Comparison of ENCODE assay signal across 28 cellular contexts in the genomic region with DNA sequence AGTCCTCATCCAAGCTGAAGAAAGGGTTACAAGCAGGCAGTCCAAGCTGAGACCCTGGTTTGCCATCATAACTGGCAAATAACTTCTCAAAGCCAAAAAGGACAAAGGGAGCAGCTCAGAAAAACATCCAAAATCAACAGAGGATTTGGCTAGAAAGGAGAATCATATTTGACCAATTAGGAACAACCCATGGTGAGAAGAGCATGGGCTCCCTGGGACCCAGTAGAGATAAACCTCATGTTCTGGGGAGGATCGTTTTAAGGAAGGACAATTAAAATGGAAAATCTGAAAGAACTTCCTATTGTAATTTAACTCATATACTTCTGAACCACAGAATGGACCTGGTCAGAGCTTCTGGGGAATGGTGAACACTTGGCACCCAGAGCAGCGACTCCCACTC.
"Had no signal": no experiment of that assay in that cellular context is flagged by ENCODE, and none has a peak within 500 bp of the region (broad histone marks: within the 10 kb centered on the region; RNA-seq: fewer than 3 reads in every experiment).

No MANE protein-coding gene starts in this region.

- H3K4me3 Mint-ChIP-seq: activated CD8-positive, alpha-beta T cell treated with anti-CD3 and anti-CD28 coated beads for 36 hours; activated naive CD8-positive, alpha-beta T cell treated with anti-CD3 and anti-CD28 coated beads for 36 hours; effector memory CD8-positive, alpha-beta T cell; naive B cell; T-helper 1 cell treated with Interleukin-12 subunit alpha and Interleukin-12 subunit beta and Interleukin-4 antibody, amounts not matched to agents 30 μg/mL and 1 μg/mL, for 36 hours had no signal

- H3K9me3 Mint-ChIP-seq: activated CD8-positive, alpha-beta T cell treated with anti-CD3 and anti-CD28 coated beads for 36 hours; activated naive CD8-positive, alpha-beta T cell treated with anti-CD3 and anti-CD28 coated beads for 36 hours; effector memory CD8-positive, alpha-beta T cell; naive B cell had no signal

- H3K27ac Mint-ChIP-seq: activated CD8-positive, alpha-beta T cell treated with anti-CD3 and anti-CD28 coated beads for 36 hours; activated naive CD8-positive, alpha-beta T cell treated with anti-CD3 and anti-CD28 coated beads for 36 hours; T-helper 1 cell treated with Interleukin-12 subunit alpha and Interleukin-12 subunit beta and Interleukin-4 antibody, amounts not matched to agents 30 μg/mL and 1 μg/mL, for 36 hours had no signal

- H3K36me3 ChIP-seq: brain microvascular endothelial cell, right atrium auricular region had no signal

- H3K4me1 ChIP-seq: gastroesophageal sphincter, parathyroid adenoma, right atrium auricular region had no signal

- DNase-seq: activated CD4-positive, alpha-beta T cell treated with anti-CD3 and anti-CD28 coated beads for 48 hours; activated CD8-positive, alpha-beta T cell treated with anti-CD3 and anti-CD28 coated beads for 36 hours; activated effector memory CD4-positive, alpha-beta T cell treated with anti-CD3 and anti-CD28 coated beads, Interleukin-2, amount 50 U/mL, for 16 hours; activated naive CD8-positive, alpha-beta T cell treated with anti-CD3 and anti-CD28 coated beads for 36 hours; activated T-cell treated with anti-CD3 and anti-CD28 coated beads, Interleukin-2, amount 50 U/mL, for 48 hours; amniotic stem cell; brain microvascular endothelial cell; dorsolateral prefrontal cortex; effector memory CD8-positive, alpha-beta T cell; hippocampal formation; left cardiac atrium; left ventricle myocardium superior; naive B cell; nucleus accumbens; stimulated activated CD4-positive, alpha-beta T cell treated with anti-CD3 and anti-CD28 coated beads, Interleukin-15, amount 100 ng/mL, for 24 hours; stimulated activated CD4-positive, alpha-beta T cell treated with anti-CD3 and anti-CD28 coated beads, Interleukin-2, amount 100 ng/mL, for 24 hours; stimulated activated naive CD8-positive, alpha-beta T cell treated with anti-CD3 and anti-CD28 coated beads, Interleukin-15, Interleukin-2, amounts not matched to agents 100 U/mL and 50 U/mL, for 24 hours; T-helper 9 cell; trophoblast cell; WERI-Rb-1 had no signal

- H3K4me3 ChIP-seq: coronary artery, dorsolateral prefrontal cortex, gastroesophageal sphincter, right atrium auricular region, SK-N-MC, thoracic aorta had no signal

- H3K9me3 ChIP-seq: thoracic aorta had no signal

- H3K27me3 Mint-ChIP-seq: activated CD8-positive, alpha-beta T cell treated with anti-CD3 and anti-CD28 coated beads for 36 hours; activated naive CD8-positive, alpha-beta T cell treated with anti-CD3 and anti-CD28 coated beads for 36 hours; effector memory CD8-positive, alpha-beta T cell; naive B cell had no signal

- H3K27ac ChIP-seq: brain microvascular endothelial cell, gastroesophageal sphincter, parathyroid adenoma, right atrium auricular region, SK-N-MC, thoracic aorta, WERI-Rb-1 had no signal

- H3K27me3 ChIP-seq: brain microvascular endothelial cell, dorsolateral prefrontal cortex, gastroesophageal sphincter, right atrium auricular region had no signal

- ATAC-seq: activated CD4-positive, CD25-positive, alpha-beta regulatory T cell treated with anti-CD3 and anti-CD28 coated beads, Interleukin-2, amount 50 U/mL, for 24 hours; activated CD8-positive, alpha-beta T cell treated with anti-CD3 and anti-CD28 coated beads for 36 hours; effector memory CD8-positive, alpha-beta T cell; gastroesophageal sphincter; left ventricle myocardium superior; stimulated activated naive CD8-positive, alpha-beta T cell treated with anti-CD3 and anti-CD28 coated beads, Interleukin-15, Interleukin-2, amounts not matched to agents 100 U/mL and 50 U/mL, for 24 hours had no signal
